11 cellular contexts compared by ENCODE assay signal in genomic region chr1:109927908-109928307, GRCh38. TPM values are rescaled to one million over a fixed set of nuclear protein-coding genes. Genes with fewer than 3 reads are reported as not detected.
DNase-seq lines count a peak whose midpoint lies in the region; ATAC-seq, FAIRE-seq and TF ChIP-seq lines count a peak whose summit lies in the region.
"Had no signal": no experiment of that assay in that cellular context is flagged by ENCODE, and none has a peak within 500 bp of the region (broad histone marks: within the 10 kb centered on the region; RNA-seq: fewer than 3 reads in every experiment).

No MANE protein-coding gene starts in this region.

- ATAC-seq in left colon, result peak; percentile 46

- H3K9me2 ChIP-seq in GM23248 (ENCODE audit: insufficient read depth), result no peaks in the 10 kb centered on the region

- H3K9ac ChIP-seq in GM23248, result no peak overlapping the region
- H3K9ac ChIP-seq in colonic mucosa (ENCODE audit: low read depth in 2 of 2, low read length in 2 of 2), result peak overlapping the region in 1 of 2 donors; percentile 15
- H3K9ac ChIP-seq in skeletal muscle tissue (ENCODE audit: low read depth in 1 of 3, low read length in 3 of 3), result no peak overlapping the region

- peaks cover 28% of the 10 kb centered on the region for H3F3A ChIP-seq in GM23248 (ENCODE audit: insufficient read depth)

- H3K4me1 ChIP-seq in GM23248 (ENCODE audit: insufficient read depth) (peaks cover 11% of the 10 kb centered on the region), colonic mucosa (peaks cover 8% of the 10 kb centered on the region), skeletal muscle tissue (ENCODE audit: control insufficient read depth in 3 of 3, insufficient read depth in 3 of 3, low read length in 3 of 3) (peaks cover 43 to 52% (median 45%) of the 10 kb centered on the region in 3 donors)

- intact Hi-C loops in colonic mucosa (cut with DNase I) (loop anchor here (5.0 kb wide), 1 partner anchor 49 kb away; no protein-coding TSS in a partner anchor), left colon (cut with DNase I, micrococcal nuclease) (no loop called here)

- in situ Hi-C loops in GM23248 (cut with MboI), result no loop called here

- H3K36me3 ChIP-seq in GM23248 (ENCODE audit: low read depth) (peaks cover 39% of the 10 kb centered on the region), colonic mucosa (no peaks in the 10 kb centered on the region), skeletal muscle tissue (ENCODE audit: control insufficient read depth in 3 of 3, insufficient read depth in 3 of 3, low read length in 3 of 3) (peaks cover 55 to 58% (median 56%) of the 10 kb centered on the region in 3 donors)

- WGBS in GM23248 (ENCODE audit: low coverage in 1 of 2, low lambda C conversion rate in 2 of 2, missing lambda C conversion rate in 2 of 2), 2 experiments, result 41 to 43% methylated on average over 6 of the region's 6 CpGs

- no peaks in the 10 kb centered on the region for H4K20me1 ChIP-seq in GM23248 (ENCODE audit: insufficient read depth)

- no peak for FAIRE-seq in frontal cortex (lab: Jason Lieb, UNC)
- FAIRE-seq: keratinocyte had no signal

- H3K4me3 ChIP-seq in GM23248 (no peak overlapping the region), colonic mucosa (no peak overlapping the region), skeletal muscle tissue (ENCODE audit: low read length in 3 of 3) (no peak overlapping the region)

- DNase-seq in GM23248 (peak; percentile 37), colonic mucosa (peak; percentile 75), left colon (peak; percentile 74 to 79), frontal cortex (ENCODE audit: low spot score in 2 of 2) (no peak), H4 (ENCODE audit: low spot score) (no peak), AG08395 (ENCODE audit: low spot score) (no peak), NCI-H446 (lab: John Stamatoyannopoulos, UW) (no peak)
- DNase-seq: NCI-H1048, T1000 had no signal

- TF ChIP-seq CTCF in colonic mucosa (IDR thresholded peaks at IDR 0.05), result no peak

- no peak overlapping the region for H3K4me2 ChIP-seq in GM23248 (ENCODE audit: unreplicated experiment)

- no peaks in the 10 kb centered on the region for H3K79me2 ChIP-seq in GM23248 (ENCODE audit: insufficient read depth)

- H3K27ac ChIP-seq in GM23248, result peak overlapping the region; percentile 32; the same call in 1 of the 2 replicates
- H3K27ac ChIP-seq in colonic mucosa, result peak overlapping the region; percentile 36
- H3K27ac ChIP-seq in skeletal muscle tissue (ENCODE audit: low read depth, low read length), result peak overlapping the region; percentile 63

- no peak overlapping the region for H2AFZ ChIP-seq in GM23248

- no peaks in the 10 kb centered on the region for H3K27me3 ChIP-seq in GM23248 (replicated peaks; ENCODE audit: insufficient read depth)
- H3K27me3 ChIP-seq in colonic mucosa, result no peaks in the 10 kb centered on the region
- H3K27me3 ChIP-seq in skeletal muscle tissue (ENCODE audit: control insufficient read depth in 3 of 3, insufficient read depth in 3 of 3, low read length in 3 of 3), result no peaks in the 10 kb centered on the region

- H3K9me3 ChIP-seq in GM23248 (ENCODE audit: low read depth) (no peaks in the 10 kb centered on the region), colonic mucosa (no peaks in the 10 kb centered on the region), skeletal muscle tissue (ENCODE audit: control insufficient read depth in 3 of 3, low read length in 3 of 3) (no peaks in the 10 kb centered on the region)

RNA-seq across cellular contexts. Expression of gene CSF1, which starts 17.3 kb away (rescaled TPM):
- 60.0 and 87.0 TPM in 2 replicates for total RNA-seq in GM23248 (2014; rRNA removed; shearing (Covaris generic))
- 65.3 and 67.9 TPM in 2 replicates for polyA plus RNA-seq in GM23248 (2016; fragmentation: Nextera tagmentation; extraction: Ambion mirVana)
- total RNA-seq in colonic mucosa (10 to 100 TPM; 14.1 to 18.1 TPM), left colon (10 to 100 TPM in 1 of 2 donors, 1 to 10 TPM in 1; 9.5 to 20.2 TPM), skeletal muscle tissue (7.3 TPM), frontal cortex (1.6 TPM)
- total RNA-seq in H4 (2014; rRNA removed; shearing (Covaris generic)), result 15.8 and 18.9 TPM in 2 replicates

RNA-seq across cellular contexts. Expression of gene AHCYL1, which starts 56.7 kb away (rescaled TPM):
- total RNA-seq in GM23248 (2014; rRNA removed; shearing (Covaris generic)), result 47.6 and 49.3 TPM in 2 replicates
- polyA plus RNA-seq in GM23248 (2016; fragmentation: Nextera tagmentation; extraction: Ambion mirVana), result 71.0 and 72.6 TPM in 2 replicates
- 100 to 1,000 TPM; 108 to 115 TPM for total RNA-seq in colonic mucosa
- total RNA-seq in left colon, result 10 to 100 TPM; 90.7 to 95.1 TPM
- total RNA-seq in skeletal muscle tissue, result 21.9 TPM
- total RNA-seq in frontal cortex, result 21.2 TPM
- total RNA-seq in H4 (2014; rRNA removed; shearing (Covaris generic)), result 45.1 and 62.6 TPM in 2 replicates

Comparison
In these comparisons a context has a peak if more than half of its experiments do, and no peak if none do; other contexts are left out.
1. DNase-seq: peak in GM23248 (single experiment), colonic mucosa (single experiment) and left colon (2 of 2); none in frontal cortex (0 of 2), H4 (single experiment), AG08395 (single experiment) and NCI-H446 (0 of 2).
2. Peak in every context shown above with its lines, with median percentiles within 50 percentile points of each other: H3K27ac ChIP-seq.